In the genomic region with DNA sequence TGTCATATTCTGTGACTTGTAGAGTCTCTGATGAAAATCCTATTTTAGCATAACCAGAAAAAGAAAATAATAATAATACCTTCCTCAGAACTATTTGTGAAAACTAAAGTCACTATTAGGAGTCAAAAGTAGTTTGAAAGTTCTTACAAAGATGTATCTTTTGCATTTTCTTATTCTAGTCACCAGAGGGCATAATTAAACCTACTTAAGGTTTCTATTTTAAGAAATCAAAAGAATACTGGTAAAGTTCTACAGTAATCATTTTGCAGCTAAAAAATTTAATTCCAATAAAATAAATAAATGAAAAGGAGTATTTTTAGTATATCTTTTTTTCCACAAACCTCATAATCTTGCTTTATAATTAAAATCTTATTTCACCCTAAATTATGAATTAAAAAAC, we compare ENCODE assay signal across 1 cellular context.
TF ChIP-seq lines count a peak whose summit lies in the region.

No MANE protein-coding gene starts in this region.

TF ChIP-seq in SK-N-SH treated with all-trans-retinoic acid at 6 μM for 48 hours, 23 proteins besides CTCF, POLR2A, EP300 and RAD21 (continued from another document):
- TF ChIP-seq, protein P1, sequence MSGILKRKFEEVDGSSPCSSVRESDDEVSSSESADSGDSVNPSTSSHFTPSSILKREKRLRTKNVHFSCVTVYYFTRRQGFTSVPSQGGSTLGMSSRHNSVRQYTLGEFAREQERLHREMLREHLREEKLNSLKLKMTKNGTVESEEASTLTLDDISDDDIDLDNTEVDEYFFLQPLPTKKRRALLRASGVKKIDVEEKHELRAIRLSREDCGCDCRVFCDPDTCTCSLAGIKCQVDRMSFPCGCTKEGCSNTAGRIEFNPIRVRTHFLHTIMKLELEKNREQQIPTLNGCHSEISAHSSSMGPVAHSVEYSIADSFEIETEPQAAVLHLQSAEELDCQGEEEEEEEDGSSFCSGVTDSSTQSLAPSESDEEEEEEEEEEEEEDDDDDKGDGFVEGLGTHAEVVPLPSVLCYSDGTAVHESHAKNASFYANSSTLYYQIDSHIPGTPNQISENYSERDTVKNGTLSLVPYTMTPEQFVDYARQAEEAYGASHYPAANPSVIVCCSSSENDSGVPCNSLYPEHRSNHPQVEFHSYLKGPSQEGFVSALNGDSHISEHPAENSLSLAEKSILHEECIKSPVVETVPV (CRISPR knock-in tag; IDR thresholded peaks at IDR 0.05): no peak
- TF ChIP-seq, protein P2, sequence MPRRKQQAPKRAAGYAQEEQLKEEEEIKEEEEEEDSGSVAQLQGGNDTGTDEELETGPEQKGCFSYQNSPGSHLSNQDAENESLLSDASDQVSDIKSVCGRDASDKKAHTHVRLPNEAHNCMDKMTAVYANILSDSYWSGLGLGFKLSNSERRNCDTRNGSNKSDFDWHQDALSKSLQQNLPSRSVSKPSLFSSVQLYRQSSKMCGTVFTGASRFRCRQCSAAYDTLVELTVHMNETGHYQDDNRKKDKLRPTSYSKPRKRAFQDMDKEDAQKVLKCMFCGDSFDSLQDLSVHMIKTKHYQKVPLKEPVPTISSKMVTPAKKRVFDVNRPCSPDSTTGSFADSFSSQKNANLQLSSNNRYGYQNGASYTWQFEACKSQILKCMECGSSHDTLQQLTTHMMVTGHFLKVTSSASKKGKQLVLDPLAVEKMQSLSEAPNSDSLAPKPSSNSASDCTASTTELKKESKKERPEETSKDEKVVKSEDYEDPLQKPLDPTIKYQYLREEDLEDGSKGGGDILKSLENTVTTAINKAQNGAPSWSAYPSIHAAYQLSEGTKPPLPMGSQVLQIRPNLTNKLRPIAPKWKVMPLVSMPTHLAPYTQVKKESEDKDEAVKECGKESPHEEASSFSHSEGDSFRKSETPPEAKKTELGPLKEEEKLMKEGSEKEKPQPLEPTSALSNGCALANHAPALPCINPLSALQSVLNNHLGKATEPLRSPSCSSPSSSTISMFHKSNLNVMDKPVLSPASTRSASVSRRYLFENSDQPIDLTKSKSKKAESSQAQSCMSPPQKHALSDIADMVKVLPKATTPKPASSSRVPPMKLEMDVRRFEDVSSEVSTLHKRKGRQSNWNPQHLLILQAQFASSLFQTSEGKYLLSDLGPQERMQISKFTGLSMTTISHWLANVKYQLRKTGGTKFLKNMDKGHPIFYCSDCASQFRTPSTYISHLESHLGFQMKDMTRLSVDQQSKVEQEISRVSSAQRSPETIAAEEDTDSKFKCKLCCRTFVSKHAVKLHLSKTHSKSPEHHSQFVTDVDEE (CRISPR knock-in tag; IDR thresholded peaks at IDR 0.05): no peak
- TF ChIP-seq ISL1 (CRISPR knock-in tag; IDR thresholded peaks at IDR 0.05): no peak
- no peak for TF ChIP-seq PPARA (CRISPR knock-in tag; IDR thresholded peaks at IDR 0.05; ENCODE audit: borderline replicate concordance)
- no peak for TF ChIP-seq ESRRG (CRISPR knock-in tag; IDR thresholded peaks at IDR 0.05)
